26 cellular contexts compared by ENCODE assay signal in the genomic region with DNA sequence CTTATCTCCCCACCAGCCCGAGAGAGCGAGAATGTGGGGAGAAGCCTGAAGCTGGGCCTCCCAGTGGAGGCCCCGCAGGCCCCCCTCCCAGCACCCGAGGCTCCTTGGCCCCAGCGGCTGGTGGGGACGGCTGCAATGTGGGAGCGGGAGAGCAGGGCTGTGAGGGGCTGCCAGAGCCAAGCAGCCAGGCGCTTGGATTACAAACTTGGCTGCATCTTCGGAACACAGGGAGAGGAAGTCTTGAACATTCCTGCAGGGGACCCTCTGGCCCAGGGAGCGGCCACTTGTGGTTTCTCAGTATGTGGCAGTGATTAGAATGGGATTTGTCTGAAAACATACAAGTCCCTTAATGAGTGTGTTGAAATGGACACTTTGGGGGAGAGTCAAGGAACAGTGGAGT. TPM values are rescaled to one million over a fixed set of nuclear protein-coding genes. Genes with fewer than 3 reads are reported as not detected.
DNase-seq lines count a peak whose midpoint lies in the region; ATAC-seq and TF ChIP-seq lines count a peak whose summit lies in the region.
"Had no signal": no experiment of that assay in that cellular context is flagged by ENCODE, and none has a peak within 500 bp of the region (broad histone marks: within the 10 kb centered on the region; RNA-seq: fewer than 3 reads in every experiment).

No MANE protein-coding gene starts in this region.

- H3K4me1 ChIP-seq in ascending aorta (peaks cover 0 to 10% of the 10 kb centered on the region in 2 donors), right cardiac atrium (ENCODE audit: control insufficient read depth, insufficient read depth, low read length) (no peaks in the 10 kb centered on the region)
- H3K4me1 ChIP-seq: uterus had no signal

- no peaks in the 10 kb centered on the region for H3K9me3 Mint-ChIP-seq in nephron progenitor cell
- H3K9me3 Mint-ChIP-seq: activated CD4-positive, alpha-beta memory T cell treated with anti-CD3 and anti-CD28 coated beads, Interleukin-2, amount 10 ng/mL, durations not matched to agents 7 days and 5 days; activated naive CD4-positive, alpha-beta T cell treated with anti-CD3 and anti-CD28 coated beads, Interleukin-2, amount 50 U/mL, for 72 hours; activated T-helper 17 cell treated with anti-CD3 and anti-CD28 coated beads, Interleukin-2, amount 50 U/mL, for 72 hours; central memory CD8-positive, alpha-beta T cell had no signal

- DNase-seq in H7 (peak; percentile 57), ascending aorta (ENCODE audit: low spot score in 2 of 2) (no peak), right cardiac atrium (peak; percentile 35 to 75 (median 65)), retinal pigment epithelial cell (ENCODE audit: low read depth) (peak; percentile 63), NOMO-1 treated with DMSO at 0.1 percent for 48 hours (lab: John Stamatoyannopoulos, UW; ENCODE audit: unreplicated experiment) (no peak), nephron progenitor cell (no peak), UCSD-AML1 (lab: John Stamatoyannopoulos, UW; ENCODE audit: unreplicated experiment) (no peak), medulla oblongata (ENCODE audit: extremely low spot score) (no peak)
- DNase-seq: activated CD4-positive, alpha-beta memory T cell treated with anti-CD3 and anti-CD28 coated beads, Interleukin-2, amount 10 ng/mL, durations not matched to agents 7 days and 5 days; activated CD4-positive, alpha-beta T cell treated with anti-CD3 and anti-CD28 coated beads for 1 hour; activated CD8-positive, alpha-beta memory T cell treated with anti-CD3 and anti-CD28 coated beads, Interleukin-2, amount 50 U/mL, for 48 hours; CD4-positive, CD25-positive, alpha-beta regulatory T cell; head of caudate nucleus; NCI-H1436 treated with DMSO at 0.1 percent for 48 hours; NCI-H774; occipital lobe; stimulated activated CD4-positive, alpha-beta T cell treated with anti-CD3 and anti-CD28 coated beads, Interleukin-2, amount 100 ng/mL, for 48 hours; T-helper 17 cell; uterus had no signal

- H3K27ac Mint-ChIP-seq in nephron progenitor cell = no peak overlapping the region
- H3K27ac Mint-ChIP-seq: activated CD4-positive, alpha-beta memory T cell treated with anti-CD3 and anti-CD28 coated beads, Interleukin-2, amount 10 ng/mL, durations not matched to agents 7 days and 5 days; activated naive CD4-positive, alpha-beta T cell treated with anti-CD3 and anti-CD28 coated beads, Interleukin-2, amount 50 U/mL, for 72 hours; activated T-helper 17 cell treated with anti-CD3 and anti-CD28 coated beads, Interleukin-2, amount 50 U/mL, for 72 hours; CD4-positive, CD25-positive, alpha-beta regulatory T cell; T-helper 17 cell had no signal

- no peaks in the 10 kb centered on the region for H3K9me3 ChIP-seq in ascending aorta
- no peaks in the 10 kb centered on the region for H3K9me3 ChIP-seq in right cardiac atrium (ENCODE audit: control insufficient read depth, low read length)
- H3K9me3 ChIP-seq: SK-N-SH, spleen, uterus had no signal

- H3K27me3 ChIP-seq in H7 (ENCODE audit: control insufficient read depth, insufficient read depth, low read length) (no peaks in the 10 kb centered on the region), ascending aorta (no peaks in the 10 kb centered on the region), right cardiac atrium (ENCODE audit: control insufficient read depth, insufficient read depth) (no peaks in the 10 kb centered on the region)
- H3K27me3 ChIP-seq: dorsolateral prefrontal cortex, uterus had no signal

- no peaks in the 10 kb centered on the region for H3K36me3 Mint-ChIP-seq in nephron progenitor cell (ENCODE audit: low read depth)
- H3K36me3 Mint-ChIP-seq: activated naive CD4-positive, alpha-beta T cell treated with anti-CD3 and anti-CD28 coated beads, Interleukin-2, amount 50 U/mL, for 72 hours; CD4-positive, CD25-positive, alpha-beta regulatory T cell had no signal

- H3K4me3 Mint-ChIP-seq in nephron progenitor cell = no peak overlapping the region
- H3K4me3 Mint-ChIP-seq: activated CD4-positive, alpha-beta memory T cell treated with anti-CD3 and anti-CD28 coated beads, Interleukin-2, amount 10 ng/mL, durations not matched to agents 7 days and 5 days; activated T-helper 17 cell treated with anti-CD3 and anti-CD28 coated beads, Interleukin-2, amount 50 U/mL, for 72 hours; CD4-positive, CD25-positive, alpha-beta regulatory T cell; central memory CD8-positive, alpha-beta T cell; T-helper 17 cell had no signal

- ATAC-seq in right cardiac atrium = peak in 1 of 2 donors; percentile 65
- ATAC-seq: activated naive CD4-positive, alpha-beta T cell treated with anti-CD3 and anti-CD28 coated beads, Interleukin-2, amount 50 U/mL, for 72 hours; activated T-helper 17 cell treated with anti-CD3 and anti-CD28 coated beads, Interleukin-2, amount 50 U/mL, for 72 hours; T-helper 17 cell had no signal

- no peaks in the 10 kb centered on the region for H3K36me3 ChIP-seq in H7 (replicated peaks; ENCODE audit: control insufficient read depth, insufficient read depth, low read length)
- H3K36me3 ChIP-seq in ascending aorta = peaks cover 97 to 100% of the 10 kb centered on the region in 2 donors
- H3K36me3 ChIP-seq: uterus had no signal

- TF ChIP-seq CTCF in ascending aorta (IDR thresholded peaks at IDR 0.05) = no peak
- peak; percentile 11 for TF ChIP-seq CTCF in retinal pigment epithelial cell (conservative IDR thresholded peaks at IDR 0.05; ENCODE audit: low read depth, low read length)
- TF ChIP-seq CTCF in nephron progenitor cell (IDR thresholded peaks at IDR 0.05) = no peak

- H3K4me1 Mint-ChIP-seq in nephron progenitor cell = no peaks in the 10 kb centered on the region
- H3K4me1 Mint-ChIP-seq: activated CD4-positive, alpha-beta memory T cell treated with anti-CD3 and anti-CD28 coated beads, Interleukin-2, amount 10 ng/mL, durations not matched to agents 7 days and 5 days; central memory CD8-positive, alpha-beta T cell; T-helper 17 cell had no signal

- WGBS in right cardiac atrium = 58% methylated on average over 10 of the region's 10 CpGs

- intact Hi-C loops in ascending aorta (cut with DNase I) (no loop called here), right cardiac atrium (cut with DNase I) (no loop called here)

- peaks cover 23% of the 10 kb centered on the region for H3K27me3 Mint-ChIP-seq in nephron progenitor cell (ENCODE audit: low read depth, poor library complexity)
- H3K27me3 Mint-ChIP-seq: activated CD4-positive, alpha-beta memory T cell treated with anti-CD3 and anti-CD28 coated beads, Interleukin-2, amount 10 ng/mL, durations not matched to agents 7 days and 5 days; activated T-helper 17 cell treated with anti-CD3 and anti-CD28 coated beads, Interleukin-2, amount 50 U/mL, for 72 hours; central memory CD8-positive, alpha-beta T cell; T-helper 17 cell had no signal

- peak overlapping the region; percentile 22 to 53 for H3K27ac ChIP-seq in ascending aorta
- H3K27ac ChIP-seq in right cardiac atrium (ENCODE audit: low read length) = no peak overlapping the region
- H3K27ac ChIP-seq: uterus had no signal

- H3K4me3 ChIP-seq in H7 (ENCODE audit: insufficient read depth, low read depth, low read length) (no peak overlapping the region), ascending aorta (no peak overlapping the region), right cardiac atrium (ENCODE audit: low read length) (no peak overlapping the region), retinal pigment epithelial cell (ENCODE audit: low read length) (no peak overlapping the region)
- H3K4me3 ChIP-seq: dorsolateral prefrontal cortex, GM12878, spleen, uterus had no signal

RNA-seq across cellular contexts. Expression of gene ELN, which starts 23.2 kb away (rescaled TPM):
- 2.7 and 5.3 TPM in 2 replicates for total RNA-seq in H7 (2014; rRNA removed; shearing (Covaris generic))
- 395 TPM for total RNA-seq in ascending aorta
- 100 to 1,000 TPM in 3 of 4 donors, 10 to 100 TPM in 1; 100.0 to 323 (median 120) TPM for total RNA-seq in right cardiac atrium
- 73.4 TPM for polyA plus RNA-seq in right cardiac atrium
- total RNA-seq: activated CD4-positive, alpha-beta memory T cell treated with anti-CD3 and anti-CD28 coated beads, Interleukin-2, amount 10 ng/mL, durations not matched to agents 7 days and 5 days; activated naive CD4-positive, alpha-beta T cell treated with anti-CD3 and anti-CD28 coated beads, Interleukin-2, amount 50 U/mL, for 72 hours; activated T-helper 17 cell treated with anti-CD3 and anti-CD28 coated beads, Interleukin-2, amount 50 U/mL, for 72 hours; T-helper 17 cell had no signal
- polyA plus RNA-seq: CD4-positive, CD25-positive, alpha-beta regulatory T cell had no signal

RNA-seq across cellular contexts. Expression of gene LIMK1, which starts 32.4 kb away (rescaled TPM):
- 99.4 and 108 TPM in 2 replicates for total RNA-seq in H7 (2014; rRNA removed; shearing (Covaris generic))
- total RNA-seq in ascending aorta (30.0 TPM), right cardiac atrium (10 to 100 TPM; 10.4 to 13.5 (median 11.9) TPM)
- 7.6 TPM for polyA plus RNA-seq in right cardiac atrium

Comparison
In these comparisons a context has a peak if more than half of its experiments do, and no peak if none do; other contexts are left out.
1. DNase-seq: peak in H7 (single experiment), right cardiac atrium (3 of 3) and retinal pigment epithelial cell (single experiment); none in ascending aorta (0 of 2), NOMO-1 treated with DMSO at 0.1 percent for 48 hours (single experiment), nephron progenitor cell (single experiment), UCSD-AML1 (single experiment) and medulla oblongata (single experiment).
2. RNA of gene ELN, which starts 23.2 kb away (total RNA-seq): 395 TPM in ascending aorta (single experiment) and 100.0 to 323 TPM in right cardiac atrium; 2.7 to 5.3 TPM in H7; every median in the first group is over 10 times any median in the second.